In genomic region chr2:209146682-209147320, GRCh38 we compare ENCODE assay signal across 22 cellular contexts.
DNase-seq lines count a peak whose midpoint lies in the region; ATAC-seq, FAIRE-seq and TF ChIP-seq lines count a peak whose summit lies in the region.
"Had no signal": no experiment of that assay in that cellular context is flagged by ENCODE, and none has a peak within 500 bp of the region (broad histone marks: within the 10 kb centered on the region; RNA-seq: fewer than 3 reads in every experiment).

No MANE protein-coding gene starts in this region.

- H3K36me3 ChIP-seq in right lobe of liver (no peaks in the 10 kb centered on the region), HepG2 (replicated peaks in 1 of 2; ENCODE audit: control insufficient read depth in 1 of 2, insufficient read depth in 2 of 2, low read length in 2 of 2) (no peaks in the 10 kb centered on the region), heart right ventricle (no peaks in the 10 kb centered on the region), kidney (ENCODE audit: control insufficient read depth in 1 of 2, insufficient read depth in 2 of 2, low read length in 2 of 2) (no peaks in the 10 kb centered on the region)
- H3K36me3 ChIP-seq: SJSA1, tibial nerve had no signal

- no peaks in the 10 kb centered on the region for H3K4me1 ChIP-seq in right lobe of liver
- no peaks in the 10 kb centered on the region for H3K4me1 ChIP-seq in HepG2 (ENCODE audit: insufficient read depth, low read length)
- peaks cover 0 to 18% (median 0%) of the 10 kb centered on the region in 9 donors for H3K4me1 ChIP-seq in heart right ventricle
- no peaks in the 10 kb centered on the region for H3K4me1 ChIP-seq in kidney (ENCODE audit: control insufficient read depth in 1 of 2, insufficient read depth in 1 of 2, low read depth in 1 of 2, low read length in 2 of 2)
- H3K4me1 ChIP-seq: SJSA1, tibial nerve had no signal

- no peaks in the 10 kb centered on the region for H3K9me3 ChIP-seq in right lobe of liver
- no peaks in the 10 kb centered on the region for H3K9me3 ChIP-seq in HepG2 (ENCODE audit: low read length)
- no peaks in the 10 kb centered on the region for H3K9me3 ChIP-seq in heart right ventricle
- H3K9me3 ChIP-seq in kidney (ENCODE audit: control insufficient read depth in 1 of 2, low read length in 2 of 2), result no peaks in the 10 kb centered on the region
- H3K9me3 ChIP-seq: SJSA1, tibial nerve had no signal

- no TSS peak for BruUV-seq in HepG2 (replicated peaks; lab: Mats Ljungman, UMichigan)

- H3K9ac ChIP-seq in HepG2 (ENCODE audit: insufficient read depth, low read depth, low read length), result no peak overlapping the region
- H3K9ac ChIP-seq in kidney (ENCODE audit: low read length in 2 of 2), result no peak overlapping the region

- intact Hi-C loops in right lobe of liver (cut with DNase I), result no loop called here
- intact Hi-C loops in HepG2 (cut with micrococcal nuclease; ENCODE audit: unreplicated experiment), result no loop called here
- intact Hi-C loops in heart right ventricle (cut with DNase I), result no loop called here
- intact Hi-C loops in kidney (cut with DNase I), result no loop called here

- no peak overlapping the region for H3K4me2 ChIP-seq in HepG2 (ENCODE audit: low read depth, low read length)

- in situ Hi-C loops in HepG2 (cut with HindIII; ENCODE audit: extremely low pct_ligation_motif_present, low pct_unique_long_range_greater_than_20kb), result no loop called here

- TF ChIP-seq CTCF in right lobe of liver (IDR thresholded peaks at IDR 0.05), result no peak
- TF ChIP-seq CTCF in HepG2 (CRISPR knock-in tag; IDR thresholded peaks at IDR 0.05), result no peak
- TF ChIP-seq CTCF in heart right ventricle (IDR thresholded peaks at IDR 0.05), result no peak
- no peak for TF ChIP-seq CTCF in kidney (IDR thresholded peaks at IDR 0.05; ENCODE audit: borderline replicate concordance, extremely low read depth, insufficient read depth)

- no peak overlapping the region for H3K27ac ChIP-seq in right lobe of liver
- no peak overlapping the region for H3K27ac ChIP-seq in HepG2 (ENCODE audit: extremely low read length, insufficient read depth, low read length)
- peak overlapping the region in 2 of 10 donors; percentile 12 to 73 for H3K27ac ChIP-seq in heart right ventricle
- H3K27ac ChIP-seq in kidney (ENCODE audit: low read depth in 2 of 2, low read length in 2 of 2), result no peak overlapping the region
- H3K27ac ChIP-seq: SJSA1 had no signal

- 28% methylated on average over 2 of the region's 3 CpGs for WGBS in right lobe of liver (ENCODE audit: insufficient coverage, low coverage, low lambda C conversion rate, missing lambda C conversion rate)
- WGBS in HepG2 (ENCODE audit: low lambda C conversion rate), result 15% methylated on average over 3 of the region's 3 CpGs
- WGBS in heart right ventricle, 2 donors, result 81 to 82% methylated on average over 3 of the region's 3 CpGs

- no peak for TF ChIP-seq RAD21 in HepG2 (CRISPR knock-in tag; IDR thresholded peaks at IDR 0.05)

- no peak for TF ChIP-seq EP300 in HepG2 (IDR thresholded peaks at IDR 0.05; ENCODE audit: low read depth in 2 of 2, low read length in 2 of 2)
- TF ChIP-seq EP300 in HepG2 (CRISPR knock-in tag; IDR thresholded peaks at IDR 0.05; ENCODE audit: borderline replicate concordance), result no peak

- CTCF ChIA-PET in HepG2 (lab: Yijun Ruan, JAX; ENCODE audit: low intra/inter-chr PET ratio, low total read pairs), result no interaction called here

- H2AFZ ChIP-seq in HepG2 (ENCODE audit: low read length), result no peak overlapping the region

- H3K27me3 ChIP-seq in right lobe of liver, result no peaks in the 10 kb centered on the region
- no peaks in the 10 kb centered on the region for H3K27me3 ChIP-seq in HepG2 (ENCODE audit: control insufficient read depth in 1 of 2, insufficient read depth in 2 of 2, low read length in 2 of 2)
- H3K27me3 ChIP-seq in heart right ventricle, result no peaks in the 10 kb centered on the region
- H3K27me3 ChIP-seq: SJSA1, tibial nerve had no signal

- H4K20me1 ChIP-seq in HepG2 (ENCODE audit: insufficient read depth, low read length), result no peaks in the 10 kb centered on the region

- DNase-seq in right lobe of liver, result no peak
- no peak for DNase-seq in HepG2 (ENCODE audit: low spot score)
- no peak for DNase-seq in heart right ventricle
- no peak for DNase-seq in kidney
- DNase-seq in stimulated activated naive CD4-positive, alpha-beta T cell treated with Interleukin-2 at 50 U/mL for 16 hours (lab: John Stamatoyannopoulos, UW), result no peak
- no peak for DNase-seq in GM12892 (ENCODE audit: insufficient read length)
- DNase-seq: activated CD4-positive, CD25-positive, alpha-beta regulatory T cell treated with anti-CD3 and anti-CD28 coated beads, Interleukin-2, amount 50 U/mL, for 72 hours; activated gamma-delta T cell; CD4-positive, alpha-beta memory T cell; central memory CD4-positive, alpha-beta T cell; DND-41; effector memory CD4-positive, alpha-beta T cell; NCI-H2081; nephron progenitor cell; OCI-M1; stimulated activated CD4-positive, alpha-beta T cell treated with anti-CD3 and anti-CD28 coated beads, Interleukin-12 subunit alpha, Interleukin-12 subunit beta, amount 100 ng/mL, for 4 hours had no signal

- no peak for TF ChIP-seq POLR2A in right lobe of liver (IDR thresholded peaks at IDR 0.05)
- no peak for TF ChIP-seq POLR2A in HepG2 (IDR thresholded peaks at IDR 0.05; ENCODE audit: insufficient read depth in 1 of 2, low read depth in 2 of 2, low read length in 2 of 2)
- TF ChIP-seq POLR2A in GM12892 (IDR thresholded peaks at IDR 0.05; ENCODE audit: low read depth, low read length), result no peak

- H3K4me3 ChIP-seq in right lobe of liver (no peak overlapping the region), HepG2 (replicated peaks in 1 of 3; ENCODE audit: insufficient read depth in 1 of 3, low read depth in 2 of 3, low read length in 3 of 3) (no peak overlapping the region), heart right ventricle (no peak overlapping the region), kidney (ENCODE audit: low read length in 2 of 2) (no peak overlapping the region)
- H3K4me3 ChIP-seq: SJSA1, tibial nerve had no signal

- H3K79me2 ChIP-seq in HepG2 (ENCODE audit: insufficient read depth, low read length), result no peaks in the 10 kb centered on the region

- ATAC-seq in right lobe of liver (peak in 3 of 4 donors; percentile 21 to 51 (median 27)), HepG2 (no peak), HG03520 (IDR thresholded peaks at IDR 0.05; ENCODE audit: unreplicated experiment) (peak; percentile 36), heart right ventricle (peak in 5 of 8 donors; percentile 23 to 39 (median 35)), HG03108 (IDR thresholded peaks at IDR 0.05; ENCODE audit: unreplicated experiment) (no peak)

- FAIRE-seq in HepG2 (lab: Jason Lieb, UNC), result no peak
- FAIRE-seq in kidney (lab: Jason Lieb, UNC), result no peak
- no peak for FAIRE-seq in GM12892 (lab: Jason Lieb, UNC)
- FAIRE-seq: A204.1, islet of Langerhans had no signal

- POLR2A ChIA-PET in HepG2 (lab: Yijun Ruan, JAX), result no interaction called here

TF ChIP-seq in HepG2, 621 proteins besides CTCF, POLR2A, EP300 and RAD21:
- TF ChIP-seq ZHX1 (CRISPR knock-in tag; IDR thresholded peaks at IDR 0.05; ENCODE audit: low read depth) (no peak), ZBTB33 (CRISPR knock-in tag; IDR thresholded peaks at IDR 0.05) (no peak), ZNF614 (CRISPR knock-in tag; IDR thresholded peaks at IDR 0.05; ENCODE audit: borderline replicate concordance) (no peak), MIXL1 (CRISPR knock-in tag; IDR thresholded peaks at IDR 0.05) (no peak)
TF ChIP-seq in HepG2: peak in this region for 0.

Comparison
In these comparisons a context has a peak if more than half of its experiments do, and no peak if none do; other contexts are left out.
1. ATAC-seq: peak in right lobe of liver (3 of 4), HG03520 (single experiment) and heart right ventricle (5 of 8); none in HepG2 (single experiment) and HG03108 (single experiment).